ENCODE assay signal across 8 cellular contexts in genomic region chrX:149903889-149904748, GRCh38. TPM values are rescaled to one million over a fixed set of nuclear protein-coding genes. Genes with fewer than 3 reads are reported as not detected.
DNase-seq lines count a peak whose midpoint lies in the region; ATAC-seq, FAIRE-seq and TF ChIP-seq lines count a peak whose summit lies in the region.

No MANE protein-coding gene starts in this region.

- no peaks in the 10 kb centered on the region for H4K20me1 ChIP-seq in endothelial cell of umbilical vein (replicated peaks; ENCODE audit: control insufficient read depth, extremely low read depth, insufficient read depth, low read length)

- H3K4me3 ChIP-seq in endothelial cell of umbilical vein (replicated peaks in 1 of 3; ENCODE audit: insufficient read depth in 1 of 3, low read depth in 1 of 3, low read length in 3 of 3) (no peak overlapping the region), thymus (ENCODE audit: low read length) (peak overlapping the region; percentile 10)

- H3K9me1 ChIP-seq in endothelial cell of umbilical vein (replicated peaks; ENCODE audit: control insufficient read depth, extremely low read depth, insufficient read depth, low read length): no peaks in the 10 kb centered on the region

- H3K27ac ChIP-seq in endothelial cell of umbilical vein (ENCODE audit: insufficient read depth, low read depth, low read length) (no peak overlapping the region), thymus (ENCODE audit: low read depth) (no peak overlapping the region)

- POLR2A ChIA-PET in endothelial cell of umbilical vein (lab: Charles Lee): no interaction called here

- H3K4me2 ChIP-seq in endothelial cell of umbilical vein (ENCODE audit: insufficient read depth, low read length): peak overlapping the region; percentile 28

- no peak overlapping the region for H2AFZ ChIP-seq in endothelial cell of umbilical vein (ENCODE audit: low read depth, low read length)

- H3K4me1 ChIP-seq in endothelial cell of umbilical vein (ENCODE audit: control insufficient read depth, extremely low read depth, insufficient read depth, low read length) (no peaks in the 10 kb centered on the region), thymus (ENCODE audit: control insufficient read depth, insufficient read depth, low read length) (peaks cover 3% of the 10 kb centered on the region)

- H3K36me3 ChIP-seq in endothelial cell of umbilical vein (ENCODE audit: control insufficient read depth in 2 of 2, extremely low read depth in 1 of 2, insufficient read depth in 2 of 2, low read length in 2 of 2) (no peaks in the 10 kb centered on the region), thymus (ENCODE audit: control insufficient read depth, insufficient read depth) (no peaks in the 10 kb centered on the region)

- no peaks in the 10 kb centered on the region for H3K9me3 ChIP-seq in endothelial cell of umbilical vein (replicated peaks; ENCODE audit: control insufficient read depth, insufficient read depth, low read length)
- no peaks in the 10 kb centered on the region for H3K9me3 ChIP-seq in thymus (ENCODE audit: control insufficient read depth)

- WGBS in thymus: 22% methylated on average over 6 of the region's 6 CpGs

- no peak for TF ChIP-seq CTCF in endothelial cell of umbilical vein (IDR thresholded peaks at IDR 0.05; ENCODE audit: extremely low read depth in 1 of 2, insufficient read depth in 1 of 2, low read depth in 1 of 2, low read length in 2 of 2)

- peak; percentile 83 for ATAC-seq in GM21528 (IDR thresholded peaks at IDR 0.05; ENCODE audit: low FRiP score, unreplicated experiment)

- FAIRE-seq in endothelial cell of umbilical vein (lab: Jason Lieb, UNC): no peak

- TF ChIP-seq POLR2A in endothelial cell of umbilical vein (IDR thresholded peaks at IDR 0.05; ENCODE audit: low read depth, low read length): no peak

- dilution Hi-C loops in endothelial cell of umbilical vein (cut with MboI; ENCODE audit: extremely low pct_ligation_motif_present, low sequenced_read_pairs): no loop called here

- CTCF ChIA-PET in endothelial cell of umbilical vein (lab: Charles Lee): no interaction called here

- no peaks in the 10 kb centered on the region for H3K79me2 ChIP-seq in endothelial cell of umbilical vein (ENCODE audit: control insufficient read depth, insufficient read depth, low read length)

- peak; percentile 32 for DNase-seq in DMS53 (lab: John Stamatoyannopoulos, UW)
- DNase-seq in HT1080 (ENCODE audit: low read depth): peak; percentile 5
- peak; percentile 1 for DNase-seq in endothelial cell of umbilical vein (ENCODE audit: low read depth, low spot score)
- DNase-seq in HPDE6-E6E7 (ENCODE audit: extremely low spot score): no peak
- no peak for DNase-seq in NCI-H2196 treated with DMSO at 0.1 percent for 48 hours (lab: John Stamatoyannopoulos, UW; ENCODE audit: unreplicated experiment)
- no peak for DNase-seq in activated effector memory CD4-positive, alpha-beta T cell treated with anti-CD3 and anti-CD28 coated beads, Interleukin-2, amount 50 U/mL, for 16 hours

- intact Hi-C loops in endothelial cell of umbilical vein (cut with micrococcal nuclease): no loop called here

- H3K27me3 ChIP-seq in endothelial cell of umbilical vein (ENCODE audit: control insufficient read depth in 2 of 2, insufficient read depth in 2 of 2, low read length in 2 of 2) (peaks cover 0 to 1% of the 10 kb centered on the region in 2 experiments), thymus (ENCODE audit: control insufficient read depth, insufficient read depth) (no peaks in the 10 kb centered on the region)

- no peak overlapping the region for H3K9ac ChIP-seq in endothelial cell of umbilical vein (replicated peaks; ENCODE audit: extremely low read depth, insufficient read depth, low read length)

- no TSS peak for BruUV-seq in endothelial cell of umbilical vein (replicated peaks; lab: Mats Ljungman, UMichigan)

TF ChIP-seq in endothelial cell of umbilical vein, 7 proteins besides CTCF, POLR2A, EP300 and RAD21:
- no peak for TF ChIP-seq GATA2 (IDR thresholded peaks at IDR 0.05; ENCODE audit: insufficient read depth, insufficient read length, low read depth, low read length)
- TF ChIP-seq JUN (IDR thresholded peaks at IDR 0.05; ENCODE audit: borderline replicate concordance, insufficient read depth, insufficient read length, low read depth): no peak
- no peak for TF ChIP-seq MYC (IDR thresholded peaks at IDR 0.05; ENCODE audit: low read depth, low read length)
- TF ChIP-seq MAX (IDR thresholded peaks at IDR 0.05; ENCODE audit: insufficient read depth, insufficient read length): no peak
- TF ChIP-seq EZH2 (IDR thresholded peaks at IDR 0.05; ENCODE audit: borderline replicate concordance, low read depth, low read length, severe bottlenecking): no peak
- TF ChIP-seq FOS (IDR thresholded peaks at IDR 0.05; ENCODE audit: borderline replicate concordance, insufficient read depth, low read length): no peak
- no peak for TF ChIP-seq POLR2AphosphoS5 (IDR thresholded peaks at IDR 0.05; ENCODE audit: insufficient read depth, low read depth, low read length)
TF ChIP-seq in endothelial cell of umbilical vein: peak in this region for 0.

RNA-seq across cellular contexts. Expression of gene MAGEA8, which starts 23.1 kb away (rescaled TPM):
- total RNA-seq in HT1080 (2014; rRNA removed; shearing (Covaris generic)): not detected in 2 replicates
- polyA plus RNA-seq in HT1080 (2015; cell fraction: cytosol; rRNA removed): not detected in 2 replicates
- not detected in 2 replicates for polyA plus RNA-seq in HT1080 (2015; cell fraction: nucleus; rRNA removed)
- not detected in 2 replicates for total RNA-seq in endothelial cell of umbilical vein
- polyA plus RNA-seq in endothelial cell of umbilical vein: not detected in 2 replicates
- polyA plus RNA-seq in endothelial cell of umbilical vein (2011; cell fraction: cytosol; rRNA removed): not detected in 2 replicates
- polyA plus RNA-seq in endothelial cell of umbilical vein (2011; cell fraction: nucleus; rRNA removed): not detected in 2 replicates
- not detected in 2 replicates for polyA plus RNA-seq in endothelial cell of umbilical vein (2012)
- polyA minus RNA-seq in endothelial cell of umbilical vein: not detected in 2 replicates
- not detected for polyA minus RNA-seq in endothelial cell of umbilical vein (2011; cell fraction: cytosol; rRNA and poly(A)+ RNA removed)
- not detected in 2 replicates for polyA minus RNA-seq in endothelial cell of umbilical vein (2011; cell fraction: nucleus; rRNA and poly(A)+ RNA removed)
- polyA plus RNA-seq in thymus: 0.07 TPM

RNA-seq across cellular contexts. Expression of gene HSFX4, which starts 25.3 kb away (rescaled TPM):
- total RNA-seq in HT1080 (2014; rRNA removed; shearing (Covaris generic)): not detected in 2 replicates
- not detected in 2 replicates for polyA plus RNA-seq in HT1080 (2015; cell fraction: cytosol; rRNA removed)
- not detected in 2 replicates for polyA plus RNA-seq in HT1080 (2015; cell fraction: nucleus; rRNA removed)
- total RNA-seq in endothelial cell of umbilical vein: not detected in 2 replicates
- not detected in 2 replicates for polyA plus RNA-seq in endothelial cell of umbilical vein
- not detected in 2 replicates for polyA plus RNA-seq in endothelial cell of umbilical vein (2011; cell fraction: cytosol; rRNA removed)
- not detected in 2 replicates for polyA plus RNA-seq in endothelial cell of umbilical vein (2011; cell fraction: nucleus; rRNA removed)
- polyA plus RNA-seq in endothelial cell of umbilical vein (2012): not detected in 2 replicates
- not detected in 2 replicates for polyA minus RNA-seq in endothelial cell of umbilical vein
- polyA minus RNA-seq in endothelial cell of umbilical vein (2011; cell fraction: cytosol; rRNA and poly(A)+ RNA removed): not detected
- not detected in 2 replicates for polyA minus RNA-seq in endothelial cell of umbilical vein (2011; cell fraction: nucleus; rRNA and poly(A)+ RNA removed)
- polyA plus RNA-seq in thymus: 1.5 TPM

RNA-seq across cellular contexts. Expression of gene EOLA2, which starts 34.2 kb away (rescaled TPM):
- 24.3 and 24.5 TPM in 2 replicates for total RNA-seq in HT1080 (2014; rRNA removed; shearing (Covaris generic))
- 24.5 and 29.5 TPM in 2 replicates for polyA plus RNA-seq in HT1080 (2015; cell fraction: cytosol; rRNA removed)
- 22.8 and 38.8 TPM in 2 replicates for polyA plus RNA-seq in HT1080 (2015; cell fraction: nucleus; rRNA removed)
- total RNA-seq in endothelial cell of umbilical vein: 24.3 and 35.5 TPM in 2 replicates
- polyA plus RNA-seq in endothelial cell of umbilical vein (28.2 and 33.0 TPM in 2 replicates), thymus (57.3 TPM)
- 40.1 and 46.0 TPM in 2 replicates for polyA plus RNA-seq in endothelial cell of umbilical vein (2011; cell fraction: cytosol; rRNA removed)
- polyA plus RNA-seq in endothelial cell of umbilical vein (2011; cell fraction: nucleus; rRNA removed): 62.7 and 67.8 TPM in 2 replicates
- 34.1 and 39.3 TPM in 2 replicates for polyA plus RNA-seq in endothelial cell of umbilical vein (2012)
- polyA minus RNA-seq in endothelial cell of umbilical vein: 20.8 and 26.5 TPM in 2 replicates
- polyA minus RNA-seq in endothelial cell of umbilical vein (2011; cell fraction: cytosol; rRNA and poly(A)+ RNA removed): 15.6 TPM
- polyA minus RNA-seq in endothelial cell of umbilical vein (2011; cell fraction: nucleus; rRNA and poly(A)+ RNA removed): 14.2 and 14.5 TPM in 2 replicates

Comparison
In these comparisons a context has a peak if more than half of its experiments do, and no peak if none do; other contexts are left out.
1. DNase-seq: peak in DMS53 (single experiment), HT1080 (single experiment) and endothelial cell of umbilical vein (single experiment); none in HPDE6-E6E7 (single experiment), NCI-H2196 treated with DMSO at 0.1 percent for 48 hours (single experiment) and activated effector memory CD4-positive, alpha-beta T cell treated with anti-CD3 and anti-CD28 coated beads, Interleukin-2, amount 50 U/mL, for 16 hours (single experiment).